In the genomic region with DNA sequence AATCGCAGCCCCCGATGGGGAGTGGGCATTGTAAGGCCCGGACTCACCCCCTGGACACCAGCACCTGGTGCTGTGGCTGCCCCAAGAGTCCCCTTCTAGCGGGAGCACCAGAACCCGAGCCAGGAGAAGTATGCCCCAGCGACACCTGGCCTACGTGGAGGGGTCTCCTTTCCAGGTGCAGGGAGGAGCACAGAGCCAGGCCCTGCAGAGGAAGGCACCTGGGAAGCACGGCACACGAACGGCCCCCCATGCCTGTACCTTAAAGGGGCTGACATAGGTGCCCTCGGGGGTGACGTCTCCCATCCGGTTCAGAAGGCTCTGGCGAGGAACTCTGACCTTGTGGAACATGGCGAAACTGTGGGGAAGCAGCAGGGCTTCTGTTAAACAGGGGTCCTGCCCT, we compare ENCODE assay signal across 26 cellular contexts.
"Had no signal": no experiment of that assay in that cellular context is flagged by ENCODE, and none has a peak within 500 bp of the region (broad histone marks: within the 10 kb centered on the region; RNA-seq: fewer than 3 reads in every experiment).

No MANE protein-coding gene starts in this region.

- H3K27ac Mint-ChIP-seq: endodermal cell; memory B cell; natural killer cell; progenitor cell of endocrine pancreas; stimulated activated naive CD8-positive, alpha-beta T cell treated with anti-CD3 and anti-CD28 coated beads, Interleukin-15, amount 100 ng/mL, for 72 hours had no signal

- H3K4me3 ChIP-seq: esophagus muscularis mucosa, heart right ventricle, lung, right lobe of liver, suprapubic skin, transverse colon, vagina had no signal

- H3K4me3 Mint-ChIP-seq: endodermal cell; memory B cell; natural killer cell; stimulated activated naive CD8-positive, alpha-beta T cell treated with anti-CD3 and anti-CD28 coated beads, Interleukin-15, amount 100 ng/mL, for 72 hours had no signal

- H3K79me2 ChIP-seq: parathyroid adenoma had no signal

- H3K9me3 Mint-ChIP-seq: endodermal cell; memory B cell; natural killer cell; stimulated activated naive CD8-positive, alpha-beta T cell treated with anti-CD3 and anti-CD28 coated beads, Interleukin-15, amount 100 ng/mL, for 72 hours had no signal

- DNase-seq: cortex of kidney; effector CD4-positive, alpha-beta T cell; endodermal cell; foreskin melanocyte; glutamatergic neuron; heart right ventricle; hippocampal formation; kidney glomerular epithelial cell; natural killer cell; right lobe of liver; small intestine; stimulated activated CD4-positive, alpha-beta T cell treated with anti-CD3 and anti-CD28 coated beads, Interleukin-15, amount 100 ng/mL, for 24 hours; stimulated activated CD4-positive, alpha-beta T cell treated with anti-CD3 and anti-CD28 coated beads, Interleukin-2, amount 100 ng/mL, for 48 hours; stimulated activated CD8-positive, alpha-beta memory T cell treated with anti-CD3 and anti-CD28 coated beads, Interleukin-4, amount 100 ng/mL, for 48 hours; stimulated activated naive CD4-positive, alpha-beta T cell; stimulated activated naive CD8-positive, alpha-beta T cell treated with anti-CD3 and anti-CD28 coated beads, Interleukin-15, amount 100 ng/mL, for 72 hours; transverse colon had no signal

- ATAC-seq: heart right ventricle; left ventricle myocardium superior; natural killer cell; right lobe of liver; stimulated activated naive CD8-positive, alpha-beta T cell treated with anti-CD3 and anti-CD28 coated beads, Interleukin-15, amount 100 ng/mL, for 72 hours had no signal

- H3K4me1 ChIP-seq: right lobe of liver had no signal

- H3K27me3 ChIP-seq: esophagus muscularis mucosa, heart right ventricle, neutrophil, right lobe of liver, suprapubic skin, transverse colon, vagina had no signal

- H3K27me3 Mint-ChIP-seq: memory B cell; progenitor cell of endocrine pancreas; stimulated activated naive CD8-positive, alpha-beta T cell treated with anti-CD3 and anti-CD28 coated beads, Interleukin-15, amount 100 ng/mL, for 72 hours had no signal

- H3K27ac ChIP-seq: esophagus muscularis mucosa, heart right ventricle, neutrophil, parathyroid adenoma, right lobe of liver, suprapubic skin, transverse colon, vagina had no signal

- H3K9me3 ChIP-seq: esophagus muscularis mucosa, heart right ventricle, neutrophil, right lobe of liver, suprapubic skin, transverse colon, vagina had no signal

- H3K36me3 Mint-ChIP-seq: natural killer cell had no signal

- H3K4me1 Mint-ChIP-seq: endodermal cell; natural killer cell; stimulated activated naive CD8-positive, alpha-beta T cell treated with anti-CD3 and anti-CD28 coated beads, Interleukin-15, amount 100 ng/mL, for 72 hours had no signal
